Comparison of ENCODE assay signal across 6 cellular contexts in the genomic region with DNA sequence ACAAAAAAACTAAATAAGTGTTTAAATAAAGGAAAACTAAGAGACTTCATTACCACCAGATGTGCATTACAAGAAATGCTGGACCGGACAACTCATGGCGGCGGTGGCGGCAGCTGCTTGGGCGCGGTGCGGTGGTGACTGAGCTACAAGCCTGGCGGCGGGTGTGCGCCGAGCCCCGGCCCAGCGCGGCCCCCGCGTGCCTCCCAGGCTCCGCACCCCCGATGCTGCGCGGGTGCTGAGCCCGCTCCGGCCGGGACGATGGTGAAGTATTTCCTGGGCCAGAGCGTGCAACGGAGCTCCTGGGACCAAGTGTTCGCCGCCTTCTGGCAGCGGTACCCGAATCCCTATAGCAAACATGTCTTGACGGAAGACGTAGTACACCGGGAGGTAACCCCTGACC.
"Had no signal": no experiment of that assay in that cellular context is flagged by ENCODE, and none has a peak within 500 bp of the region (broad histone marks: within the 10 kb centered on the region; RNA-seq: fewer than 3 reads in every experiment).

No MANE protein-coding gene starts in this region.

- H3K4me1 Mint-ChIP-seq: IgD-negative memory B cell had no signal

- ATAC-seq: HepG2 had no signal

- DNase-seq: IMR-90, KBM-7, KG1 had no signal

- H3K4me3 Mint-ChIP-seq: IgD-negative memory B cell had no signal

- FAIRE-seq: HepG2 had no signal

- H3K27ac ChIP-seq: HL-60 had no signal

- H3K27ac Mint-ChIP-seq: IgD-negative memory B cell had no signal
